11 cellular contexts compared by ENCODE assay signal in genomic region chr20:38043512-38044300, GRCh38. TPM values are rescaled to one million over a fixed set of nuclear protein-coding genes. Genes with fewer than 3 reads are reported as not detected.
A peak's percentile ranks its signal among the peaks of the same experiment; 100 is the strongest.
DNase-seq lines count a peak whose midpoint lies in the region; ATAC-seq lines count a peak whose summit lies in the region.
"Had no signal": no experiment of that assay in that cellular context is flagged by ENCODE, and none has a peak within 500 bp of the region (broad histone marks: within the 10 kb centered on the region; RNA-seq: fewer than 3 reads in every experiment).

No MANE protein-coding gene starts in this region.

- no peak overlapping the region for H3K23ac ChIP-seq in mesenchymal stem cell (ENCODE audit: low read length in 2 of 2)

- no peaks in the 10 kb centered on the region for H3K9me3 ChIP-seq in mesenchymal stem cell (ENCODE audit: control insufficient read depth, low read length)
- H3K9me3 ChIP-seq: stomach had no signal

- no peak overlapping the region for H3K4ac ChIP-seq in mesenchymal stem cell (ENCODE audit: low read depth in 1 of 2, low read length in 2 of 2)

- H2AK5ac ChIP-seq in mesenchymal stem cell (ENCODE audit: low read length, severe bottlenecking), result no peak overlapping the region

- no peak overlapping the region for H2BK15ac ChIP-seq in mesenchymal stem cell (ENCODE audit: low read depth, poor library complexity, severe bottlenecking)

- H3K79me2 ChIP-seq in ACC112 (ENCODE audit: control insufficient read depth, insufficient read depth, low read length, unreplicated experiment), result peaks cover 64% of the 10 kb centered on the region

- H4K91ac ChIP-seq in mesenchymal stem cell (ENCODE audit: low read length), result no peak overlapping the region

- H2BK12ac ChIP-seq in mesenchymal stem cell (ENCODE audit: low read length in 2 of 2), result no peak overlapping the region

- H3K27ac ChIP-seq in ACC112 (ENCODE audit: low read depth, low read length), result peak overlapping the region; percentile 77
- peak overlapping the region; percentile 35 for H3K27ac ChIP-seq in mesenchymal stem cell (ENCODE audit: low read length, poor library complexity, severe bottlenecking)
- H3K27ac ChIP-seq: parathyroid adenoma, stomach had no signal

- H3K79me1 ChIP-seq in mesenchymal stem cell (replicated peaks; ENCODE audit: low read length, poor library complexity, severe bottlenecking), result peaks cover 13% of the 10 kb centered on the region

- H3K27me3 ChIP-seq in ACC112 (ENCODE audit: insufficient read depth, low read length), result no peaks in the 10 kb centered on the region
- no peaks in the 10 kb centered on the region for H3K27me3 ChIP-seq in mesenchymal stem cell (ENCODE audit: control insufficient read depth in 1 of 2, insufficient read depth in 1 of 2, low read length in 2 of 2)
- H3K27me3 ChIP-seq: stomach had no signal

- no peak overlapping the region for H2BK120ac ChIP-seq in mesenchymal stem cell (ENCODE audit: low read depth, low read length)

- ATAC-seq in HG03571 (IDR thresholded peaks at IDR 0.05; ENCODE audit: unreplicated experiment) (no peak), HG03039 (IDR thresholded peaks at IDR 0.05; ENCODE audit: unreplicated experiment) (no peak)

- peak overlapping the region; percentile 56 for H3K9ac ChIP-seq in mesenchymal stem cell (ENCODE audit: low read length)
- H3K9ac ChIP-seq: parathyroid adenoma had no signal

- WGBS in mesenchymal stem cell, result 77% methylated on average over 8 of the region's 10 CpGs

- H4K8ac ChIP-seq in mesenchymal stem cell (ENCODE audit: low read length), result no peak overlapping the region

- H3K4me3 ChIP-seq in ACC112 (ENCODE audit: low read depth, low read length) (no peak overlapping the region), mesenchymal stem cell (ENCODE audit: insufficient read depth in 1 of 2, low read depth in 1 of 2, low read length in 2 of 2) (no peak overlapping the region)
- H3K4me3 ChIP-seq: stomach had no signal

- DNase-seq in HS-5 (ENCODE audit: low read depth) (peak; percentile 81), amniotic epithelial cell (ENCODE audit: low read depth) (peak; percentile 91), mesenchymal stem cell (peak; percentile 86)
- no peak for DNase-seq in effector CD8-positive, alpha-beta T cell (lab: John Stamatoyannopoulos, UW)
- no peak for DNase-seq in stimulated activated naive CD4-positive, alpha-beta T cell treated with Interleukin-2 at 50 U/mL for 16 hours (lab: John Stamatoyannopoulos, UW)
- DNase-seq: DMS79 treated with DMSO at 0.1 percent for 48 hours, stomach had no signal

- no peak overlapping the region for H2BK5ac ChIP-seq in mesenchymal stem cell (ENCODE audit: low read depth, low read length, poor library complexity, severe bottlenecking)

- no peak overlapping the region for H3K4me2 ChIP-seq in mesenchymal stem cell (ENCODE audit: low read length, poor library complexity, severe bottlenecking)

- H2AFZ ChIP-seq in ACC112 (ENCODE audit: low read length, unreplicated experiment) (no peak overlapping the region), mesenchymal stem cell (ENCODE audit: low read depth, low read length) (no peak overlapping the region)
- H2AFZ ChIP-seq: parathyroid adenoma had no signal

- H3K14ac ChIP-seq in mesenchymal stem cell (ENCODE audit: low read length in 2 of 2), result no peak overlapping the region

- H3K18ac ChIP-seq in mesenchymal stem cell (ENCODE audit: low read depth in 1 of 2, low read length in 2 of 2), result no peak overlapping the region

- peaks cover 22% of the 10 kb centered on the region for H3K4me1 ChIP-seq in ACC112 (ENCODE audit: control insufficient read depth, insufficient read depth, low read length, unreplicated experiment)
- H3K4me1 ChIP-seq in mesenchymal stem cell (ENCODE audit: control insufficient read depth, insufficient read depth, low read depth, low read length), result no peaks in the 10 kb centered on the region
- H3K4me1 ChIP-seq: parathyroid adenoma had no signal

- H3K36me3 ChIP-seq in ACC112 (ENCODE audit: insufficient read depth, low read length) (peaks cover 41% of the 10 kb centered on the region), mesenchymal stem cell (ENCODE audit: control insufficient read depth in 1 of 2, insufficient read depth in 2 of 2, low read depth in 1 of 2, low read length in 2 of 2) (peaks cover 0 to 50% of the 10 kb centered on the region in 2 experiments)

RNA-seq across cellular contexts. Expression of gene RPRD1B, which starts 10.2 kb away (rescaled TPM):
- 26.4 TPM for polyA plus RNA-seq in mesenchymal stem cell (2013, experiment 1 of 2)
- polyA plus RNA-seq in mesenchymal stem cell (2013, experiment 2 of 2), result 25.9 TPM

RNA-seq across cellular contexts. Expression of gene TTI1, which starts 10.4 kb away (rescaled TPM):
- polyA plus RNA-seq in mesenchymal stem cell (2013, experiment 1 of 2), result 7.0 TPM
- 6.9 TPM for polyA plus RNA-seq in mesenchymal stem cell (2013, experiment 2 of 2)

Comparison
In these comparisons a context has a peak if more than half of its experiments do, and no peak if none do; other contexts are left out.
1. DNase-seq: peak in HS-5 (single experiment), amniotic epithelial cell (single experiment) and mesenchymal stem cell (single experiment); none in effector CD8-positive, alpha-beta T cell (single experiment) and stimulated activated naive CD4-positive, alpha-beta T cell treated with Interleukin-2 at 50 U/mL for 16 hours (single experiment).